Comparison of ENCODE assay signal across 1 cellular context in the genomic region with DNA sequence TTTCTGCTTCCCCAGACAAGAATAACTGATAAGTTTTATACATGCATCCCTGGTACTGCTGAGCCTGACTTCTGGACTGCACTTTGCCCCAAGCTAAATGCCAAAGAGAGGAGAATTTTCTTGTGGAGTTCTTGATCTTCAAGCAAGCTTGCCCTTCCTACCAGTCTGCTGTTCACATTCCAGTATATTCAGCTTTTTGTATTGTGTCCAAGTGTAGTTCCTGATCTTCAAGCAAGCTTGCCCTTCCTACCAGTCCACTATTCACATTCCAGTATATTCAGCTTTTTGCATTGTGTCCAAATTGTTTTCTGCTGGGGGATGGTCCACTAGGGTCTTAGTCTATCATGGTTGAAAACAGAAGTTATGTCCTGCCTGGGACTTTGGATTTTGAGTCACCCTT.
TF ChIP-seq lines count a peak whose summit lies in the region.

No MANE protein-coding gene starts in this region.

TF ChIP-seq in GM12878, 131 proteins besides CTCF, POLR2A, EP300 and RAD21:
- TF ChIP-seq, protein P1, sequence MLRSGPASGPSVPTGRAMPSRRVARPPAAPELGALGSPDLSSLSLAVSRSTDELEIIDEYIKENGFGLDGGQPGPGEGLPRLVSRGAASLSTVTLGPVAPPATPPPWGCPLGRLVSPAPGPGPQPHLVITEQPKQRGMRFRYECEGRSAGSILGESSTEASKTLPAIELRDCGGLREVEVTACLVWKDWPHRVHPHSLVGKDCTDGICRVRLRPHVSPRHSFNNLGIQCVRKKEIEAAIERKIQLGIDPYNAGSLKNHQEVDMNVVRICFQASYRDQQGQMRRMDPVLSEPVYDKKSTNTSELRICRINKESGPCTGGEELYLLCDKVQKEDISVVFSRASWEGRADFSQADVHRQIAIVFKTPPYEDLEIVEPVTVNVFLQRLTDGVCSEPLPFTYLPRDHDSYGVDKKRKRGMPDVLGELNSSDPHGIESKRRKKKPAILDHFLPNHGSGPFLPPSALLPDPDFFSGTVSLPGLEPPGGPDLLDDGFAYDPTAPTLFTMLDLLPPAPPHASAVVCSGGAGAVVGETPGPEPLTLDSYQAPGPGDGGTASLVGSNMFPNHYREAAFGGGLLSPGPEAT (IDR thresholded peaks at IDR 0.05; ENCODE audit: low read depth), result no peak
- no peak for TF ChIP-seq SMARCA5 (IDR thresholded peaks at IDR 0.05)
- no peak for TF ChIP-seq BCL11A (IDR thresholded peaks at IDR 0.05; ENCODE audit: low read depth, low read length)
- TF ChIP-seq NR2C2 (IDR thresholded peaks at IDR 0.05; ENCODE audit: borderline replicate concordance, control insufficient read depth, insufficient read length, low read depth), result no peak
- TF ChIP-seq, protein P2, sequence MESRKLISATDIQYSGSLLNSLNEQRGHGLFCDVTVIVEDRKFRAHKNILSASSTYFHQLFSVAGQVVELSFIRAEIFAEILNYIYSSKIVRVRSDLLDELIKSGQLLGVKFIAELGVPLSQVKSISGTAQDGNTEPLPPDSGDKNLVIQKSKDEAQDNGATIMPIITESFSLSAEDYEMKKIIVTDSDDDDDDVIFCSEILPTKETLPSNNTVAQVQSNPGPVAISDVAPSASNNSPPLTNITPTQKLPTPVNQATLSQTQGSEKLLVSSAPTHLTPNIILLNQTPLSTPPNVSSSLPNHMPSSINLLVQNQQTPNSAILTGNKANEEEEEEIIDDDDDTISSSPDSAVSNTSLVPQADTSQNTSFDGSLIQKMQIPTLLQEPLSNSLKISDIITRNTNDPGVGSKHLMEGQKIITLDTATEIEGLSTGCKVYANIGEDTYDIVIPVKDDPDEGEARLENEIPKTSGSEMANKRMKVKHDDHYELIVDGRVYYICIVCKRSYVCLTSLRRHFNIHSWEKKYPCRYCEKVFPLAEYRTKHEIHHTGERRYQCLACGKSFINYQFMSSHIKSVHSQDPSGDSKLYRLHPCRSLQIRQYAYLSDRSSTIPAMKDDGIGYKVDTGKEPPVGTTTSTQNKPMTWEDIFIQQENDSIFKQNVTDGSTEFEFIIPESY (IDR thresholded peaks at IDR 0.05), result no peak
- no peak for TF ChIP-seq FOS (IDR thresholded peaks at IDR 0.05; ENCODE audit: borderline replicate concordance, extremely low read depth, insufficient read length)
- TF ChIP-seq, protein P3, sequence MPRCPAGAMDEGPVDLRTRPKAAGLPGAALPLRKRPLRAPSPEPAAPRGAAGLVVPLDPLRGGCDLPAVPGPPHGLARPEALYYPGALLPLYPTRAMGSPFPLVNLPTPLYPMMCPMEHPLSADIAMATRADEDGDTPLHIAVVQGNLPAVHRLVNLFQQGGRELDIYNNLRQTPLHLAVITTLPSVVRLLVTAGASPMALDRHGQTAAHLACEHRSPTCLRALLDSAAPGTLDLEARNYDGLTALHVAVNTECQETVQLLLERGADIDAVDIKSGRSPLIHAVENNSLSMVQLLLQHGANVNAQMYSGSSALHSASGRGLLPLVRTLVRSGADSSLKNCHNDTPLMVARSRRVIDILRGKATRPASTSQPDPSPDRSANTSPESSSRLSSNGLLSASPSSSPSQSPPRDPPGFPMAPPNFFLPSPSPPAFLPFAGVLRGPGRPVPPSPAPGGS (IDR thresholded peaks at IDR 0.05; ENCODE audit: borderline replicate concordance, insufficient read depth, low read depth, low read length, poor library complexity, severe bottlenecking), result no peak
- no peak for TF ChIP-seq MEF2A (IDR thresholded peaks at IDR 0.05; ENCODE audit: insufficient read depth, low read depth, low read length)
- no peak for TF ChIP-seq CHD4 (IDR thresholded peaks at IDR 0.05)
- no peak for TF ChIP-seq SMAD1 (IDR thresholded peaks at IDR 0.05; ENCODE audit: low read depth, partially characterized antibody)
- no peak for TF ChIP-seq TAF1 (IDR thresholded peaks at IDR 0.05; ENCODE audit: borderline replicate concordance, low read depth, low read length)
- no peak for TF ChIP-seq TCF3 (IDR thresholded peaks at IDR 0.05; ENCODE audit: borderline replicate concordance, insufficient read depth, low read depth, low read length)
- no peak for TF ChIP-seq MXI1 (IDR thresholded peaks at IDR 0.05; ENCODE audit: low read depth, low read length)
- TF ChIP-seq, protein P4, sequence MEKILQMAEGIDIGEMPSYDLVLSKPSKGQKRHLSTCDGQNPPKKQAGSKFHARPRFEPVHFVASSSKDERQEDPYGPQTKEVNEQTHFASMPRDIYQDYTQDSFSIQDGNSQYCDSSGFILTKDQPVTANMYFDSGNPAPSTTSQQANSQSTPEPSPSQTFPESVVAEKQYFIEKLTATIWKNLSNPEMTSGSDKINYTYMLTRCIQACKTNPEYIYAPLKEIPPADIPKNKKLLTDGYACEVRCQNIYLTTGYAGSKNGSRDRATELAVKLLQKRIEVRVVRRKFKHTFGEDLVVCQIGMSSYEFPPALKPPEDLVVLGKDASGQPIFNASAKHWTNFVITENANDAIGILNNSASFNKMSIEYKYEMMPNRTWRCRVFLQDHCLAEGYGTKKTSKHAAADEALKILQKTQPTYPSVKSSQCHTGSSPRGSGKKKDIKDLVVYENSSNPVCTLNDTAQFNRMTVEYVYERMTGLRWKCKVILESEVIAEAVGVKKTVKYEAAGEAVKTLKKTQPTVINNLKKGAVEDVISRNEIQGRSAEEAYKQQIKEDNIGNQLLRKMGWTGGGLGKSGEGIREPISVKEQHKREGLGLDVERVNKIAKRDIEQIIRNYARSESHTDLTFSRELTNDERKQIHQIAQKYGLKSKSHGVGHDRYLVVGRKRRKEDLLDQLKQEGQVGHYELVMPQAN (conservative IDR thresholded peaks at IDR 0.05), result no peak
- no peak for TF ChIP-seq FOXM1 (IDR thresholded peaks at IDR 0.05; ENCODE audit: low read depth, low read length)
- TF ChIP-seq ZBED1 (IDR thresholded peaks at IDR 0.05; ENCODE audit: borderline replicate concordance), result no peak
- TF ChIP-seq, protein P5, sequence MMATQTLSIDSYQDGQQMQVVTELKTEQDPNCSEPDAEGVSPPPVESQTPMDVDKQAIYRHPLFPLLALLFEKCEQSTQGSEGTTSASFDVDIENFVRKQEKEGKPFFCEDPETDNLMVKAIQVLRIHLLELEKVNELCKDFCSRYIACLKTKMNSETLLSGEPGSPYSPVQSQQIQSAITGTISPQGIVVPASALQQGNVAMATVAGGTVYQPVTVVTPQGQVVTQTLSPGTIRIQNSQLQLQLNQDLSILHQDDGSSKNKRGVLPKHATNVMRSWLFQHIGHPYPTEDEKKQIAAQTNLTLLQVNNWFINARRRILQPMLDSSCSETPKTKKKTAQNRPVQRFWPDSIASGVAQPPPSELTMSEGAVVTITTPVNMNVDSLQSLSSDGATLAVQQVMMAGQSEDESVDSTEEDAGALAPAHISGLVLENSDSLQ (IDR thresholded peaks at IDR 0.05), result no peak
- no peak for TF ChIP-seq KLF5 (IDR thresholded peaks at IDR 0.05; ENCODE audit: partially characterized antibody)
- TF ChIP-seq, protein P6, sequence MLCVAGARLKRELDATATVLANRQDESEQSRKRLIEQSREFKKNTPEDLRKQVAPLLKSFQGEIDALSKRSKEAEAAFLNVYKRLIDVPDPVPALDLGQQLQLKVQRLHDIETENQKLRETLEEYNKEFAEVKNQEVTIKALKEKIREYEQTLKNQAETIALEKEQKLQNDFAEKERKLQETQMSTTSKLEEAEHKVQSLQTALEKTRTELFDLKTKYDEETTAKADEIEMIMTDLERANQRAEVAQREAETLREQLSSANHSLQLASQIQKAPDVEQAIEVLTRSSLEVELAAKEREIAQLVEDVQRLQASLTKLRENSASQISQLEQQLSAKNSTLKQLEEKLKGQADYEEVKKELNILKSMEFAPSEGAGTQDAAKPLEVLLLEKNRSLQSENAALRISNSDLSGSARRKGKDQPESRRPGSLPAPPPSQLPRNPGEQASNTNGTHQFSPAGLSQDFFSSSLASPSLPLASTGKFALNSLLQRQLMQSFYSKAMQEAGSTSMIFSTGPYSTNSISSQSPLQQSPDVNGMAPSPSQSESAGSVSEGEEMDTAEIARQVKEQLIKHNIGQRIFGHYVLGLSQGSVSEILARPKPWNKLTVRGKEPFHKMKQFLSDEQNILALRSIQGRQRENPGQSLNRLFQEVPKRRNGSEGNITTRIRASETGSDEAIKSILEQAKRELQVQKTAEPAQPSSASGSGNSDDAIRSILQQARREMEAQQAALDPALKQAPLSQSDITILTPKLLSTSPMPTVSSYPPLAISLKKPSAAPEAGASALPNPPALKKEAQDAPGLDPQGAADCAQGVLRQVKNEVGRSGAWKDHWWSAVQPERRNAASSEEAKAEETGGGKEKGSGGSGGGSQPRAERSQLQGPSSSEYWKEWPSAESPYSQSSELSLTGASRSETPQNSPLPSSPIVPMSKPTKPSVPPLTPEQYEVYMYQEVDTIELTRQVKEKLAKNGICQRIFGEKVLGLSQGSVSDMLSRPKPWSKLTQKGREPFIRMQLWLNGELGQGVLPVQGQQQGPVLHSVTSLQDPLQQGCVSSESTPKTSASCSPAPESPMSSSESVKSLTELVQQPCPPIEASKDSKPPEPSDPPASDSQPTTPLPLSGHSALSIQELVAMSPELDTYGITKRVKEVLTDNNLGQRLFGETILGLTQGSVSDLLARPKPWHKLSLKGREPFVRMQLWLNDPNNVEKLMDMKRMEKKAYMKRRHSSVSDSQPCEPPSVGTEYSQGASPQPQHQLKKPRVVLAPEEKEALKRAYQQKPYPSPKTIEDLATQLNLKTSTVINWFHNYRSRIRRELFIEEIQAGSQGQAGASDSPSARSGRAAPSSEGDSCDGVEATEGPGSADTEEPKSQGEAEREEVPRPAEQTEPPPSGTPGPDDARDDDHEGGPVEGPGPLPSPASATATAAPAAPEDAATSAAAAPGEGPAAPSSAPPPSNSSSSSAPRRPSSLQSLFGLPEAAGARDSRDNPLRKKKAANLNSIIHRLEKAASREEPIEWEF (IDR thresholded peaks at IDR 0.05; ENCODE audit: insufficient replicate concordance, low read depth, low read length), result no peak
